ENCODE assay signal across 1 cellular context in the genomic region with DNA sequence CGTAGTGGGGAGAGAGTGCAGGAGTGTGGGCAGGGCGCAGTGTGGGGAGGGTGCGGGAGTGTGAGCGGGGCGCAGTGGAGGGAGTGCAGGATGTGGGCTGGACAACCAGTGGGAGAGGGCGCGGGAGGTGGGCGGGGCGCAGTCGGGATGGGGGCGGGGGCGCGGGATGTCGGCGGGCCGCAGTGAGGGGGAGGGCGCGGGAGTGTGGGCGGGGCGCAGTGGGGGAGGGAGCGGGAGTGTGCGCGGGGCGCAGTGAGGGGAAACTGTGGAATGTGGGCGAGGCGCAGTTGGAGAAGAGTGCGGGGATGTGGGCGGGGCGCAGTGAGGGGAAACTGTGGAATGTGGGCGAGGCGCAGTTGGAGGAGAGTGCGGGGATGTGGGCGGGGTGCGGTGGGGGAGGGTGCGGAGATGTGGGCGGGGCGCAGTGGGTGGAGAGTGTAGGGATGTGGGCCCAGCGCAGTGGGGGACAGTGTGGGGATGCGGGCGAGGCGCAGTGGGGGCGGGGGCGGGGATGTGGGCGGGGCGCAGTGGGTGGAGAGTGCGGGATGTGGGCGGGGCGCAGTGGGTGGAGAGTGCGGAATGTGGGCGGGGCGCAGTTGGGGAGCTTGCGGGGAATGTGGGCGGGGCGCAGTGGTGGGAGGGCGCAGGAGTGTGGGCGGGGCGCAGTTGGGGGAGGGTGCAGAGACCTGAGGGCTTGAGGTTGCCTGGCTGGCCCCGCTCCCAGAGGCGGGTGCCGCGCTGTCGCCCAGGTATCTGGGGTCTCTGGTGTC.
TF ChIP-seq lines count a peak whose summit lies in the region.

A gene (plus strand): TSS at position 723 of the 770 bp plus-strand sequence. CDS start 257 bp downstream, outside the sequence.

TF ChIP-seq in IMR-90, 13 proteins besides CTCF, POLR2A, EP300 and RAD21 (continued from another document):
- TF ChIP-seq NFE2L2 (IDR thresholded peaks at IDR 0.05; ENCODE audit: low read depth, low read length) (no peak), RCOR1 (IDR thresholded peaks at IDR 0.05; ENCODE audit: insufficient replicate concordance, low read length) (no peak), MAFK (IDR thresholded peaks at IDR 0.05; ENCODE audit: low read depth, low read length) (no peak), FOS (IDR thresholded peaks at IDR 0.05; ENCODE audit: low read depth, low read length) (no peak)
